17 cellular contexts compared by ENCODE assay signal in the genomic region with DNA sequence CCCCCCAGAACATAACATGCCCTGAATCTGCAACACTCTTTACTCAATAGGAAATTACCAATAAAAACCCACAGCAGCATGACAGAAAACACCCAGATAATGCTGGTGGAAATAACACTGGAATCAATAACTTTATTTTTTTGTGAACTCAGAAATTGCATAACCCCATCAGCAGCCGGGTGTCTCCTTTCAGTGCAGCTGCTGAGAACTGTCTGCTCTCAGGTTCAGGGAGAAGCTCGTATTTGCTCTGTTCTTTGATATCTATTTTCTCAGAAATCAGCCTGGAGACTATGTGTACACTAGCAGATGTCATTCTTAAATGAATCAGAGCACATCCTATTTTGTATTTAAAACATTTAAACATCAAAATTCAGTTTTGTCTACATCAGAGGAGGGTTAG.
"Had no signal": no experiment of that assay in that cellular context is flagged by ENCODE, and none has a peak within 500 bp of the region (broad histone marks: within the 10 kb centered on the region; RNA-seq: fewer than 3 reads in every experiment).

No MANE protein-coding gene starts in this region.

- H3K36me3 ChIP-seq: cardiac muscle cell, spleen, suprapubic skin had no signal

- DNase-seq: activated B cell treated with CpG ODN at 0.5 μM for 24 hours; activated CD4-positive, alpha-beta T cell treated with anti-CD3 and anti-CD28 coated beads for 48 hours; activated CD8-positive, alpha-beta memory T cell treated with anti-CD3 and anti-CD28 coated beads, Interleukin-2, amount 50 U/mL, for 48 hours; activated gamma-delta T cell; activated T-cell treated with anti-CD3 and anti-CD28 coated beads, Interleukin-2, amount 50 U/mL, for 72 hours; foreskin melanocyte; head of caudate nucleus; mesendoderm; nephron progenitor cell; occipital lobe; right cardiac atrium; spleen; trophoblast cell had no signal

- H3K27ac ChIP-seq: cardiac muscle cell, epithelial cell of prostate, spleen, suprapubic skin had no signal

- H3K4me1 ChIP-seq: spleen, suprapubic skin had no signal

- H3K4me3 ChIP-seq: cardiac muscle cell, spleen, suprapubic skin had no signal

- H3K27me3 ChIP-seq: cardiac muscle cell, spleen, suprapubic skin had no signal

- H3K9me3 ChIP-seq: suprapubic skin had no signal

- ATAC-seq: activated naive CD4-positive, alpha-beta T cell treated with anti-CD3 and anti-CD28 coated beads, Interleukin-2, amount 50 U/mL, for 72 hours; activated T-cell treated with anti-CD3 and anti-CD28 coated beads, Interleukin-2, amount 50 U/mL, for 72 hours; right cardiac atrium had no signal
